In the genomic region with DNA sequence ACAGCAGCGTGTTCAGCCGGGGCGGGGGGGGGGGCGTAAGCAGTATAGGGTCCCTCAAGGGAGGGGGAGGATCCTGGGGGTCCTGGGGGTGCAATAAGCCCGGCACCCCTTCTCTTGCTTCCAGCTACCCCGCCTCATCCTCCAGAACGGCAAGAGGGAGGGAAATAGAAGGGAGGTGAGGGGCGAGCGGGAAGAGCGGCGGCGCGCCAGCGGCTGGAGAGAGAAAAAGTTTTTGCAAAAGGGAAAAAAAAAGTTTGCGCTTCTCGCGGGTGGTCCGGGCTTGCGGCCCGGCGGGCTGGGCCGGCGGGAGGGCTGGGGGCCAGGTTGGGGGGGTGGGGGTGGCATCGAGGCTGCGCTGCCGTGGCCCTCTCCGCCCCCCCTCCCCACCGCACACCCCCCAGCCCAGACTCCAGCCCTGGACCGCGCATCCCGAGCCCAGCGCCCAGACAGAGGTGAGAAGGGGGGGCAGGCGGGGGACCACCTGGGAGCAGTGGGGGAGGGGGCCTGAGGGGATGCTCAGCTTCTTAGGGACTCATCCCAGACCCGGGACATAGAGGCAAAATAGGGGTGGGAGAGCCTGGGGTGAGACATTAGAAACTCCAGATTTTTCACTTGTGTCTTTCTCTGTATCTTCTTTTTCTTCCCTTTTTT, we compare ENCODE assay signal across 8 cellular contexts. TPM values are rescaled to one million over a fixed set of nuclear protein-coding genes. Genes with fewer than 3 reads are reported as not detected.
DNase-seq lines count a peak whose midpoint lies in the region; ATAC-seq and TF ChIP-seq lines count a peak whose summit lies in the region.

Gene GLI1, plus strand, starts transcription at position 36 of the 651 bp plus-strand sequence. CDS start 3,907 bp downstream, outside the sequence.

- no peak for TF ChIP-seq EP300 in gastroesophageal sphincter (IDR thresholded peaks at IDR 0.05)

- H3K27ac ChIP-seq in gastroesophageal sphincter (peak within 1 kb of the TSS; percentile 18 to 86 (median 82)), prostate gland (peak within 1 kb of the TSS; percentile 82 to 86)

- H3K9me3 ChIP-seq in T-helper 17 cell (ENCODE audit: control insufficient read depth, low read length, poor library complexity, severe bottlenecking) (no peaks in the 10 kb centered on the region), gastroesophageal sphincter (no peaks in the 10 kb centered on the region), prostate gland (no peaks in the 10 kb centered on the region)

- H3K4me1 ChIP-seq in gastroesophageal sphincter (peaks cover 0 to 44% (median 15%) of the 10 kb centered on the region in 3 donors), prostate gland (replicated peaks) (peaks cover 9% of the 10 kb centered on the region)

- intact Hi-C loops in activated CD4-positive, alpha-beta T cell treated with anti-CD3 and anti-CD28 coated beads, Interleukin-2, amount 10 ng/mL, durations not matched to agents 24 days and 14 days (cut with micrococcal nuclease) = loop anchor here (1.0 to 5.0 kb wide), 6 partner anchors 16 to 282 kb away; partner anchors contain the start of genes DDIT3 and R3HDM2
- intact Hi-C loops in prostate gland (cut with DNase I) = loop anchor here (10.0 kb wide), 1 partner anchor 165 kb away; no protein-coding TSS in a partner anchor

- no peaks in the 10 kb centered on the region for H3K36me3 Mint-ChIP-seq in activated CD4-positive, alpha-beta T cell treated with anti-CD3 and anti-CD28 coated beads, Interleukin-2, amount 10 ng/mL, durations not matched to agents 24 days and 14 days (ENCODE audit: low read depth)
- peaks cover 2% of the 10 kb centered on the region for H3K36me3 Mint-ChIP-seq in T-helper 17 cell (ENCODE audit: low read depth)

- TF ChIP-seq CTCF in gastroesophageal sphincter (IDR thresholded peaks at IDR 0.05) (no peak), prostate gland (IDR thresholded peaks at IDR 0.05) (no peak)

- DNase-seq in activated CD4-positive, alpha-beta T cell treated with anti-CD3 and anti-CD28 coated beads, Interleukin-2, amount 10 ng/mL, durations not matched to agents 24 days and 14 days = peak; percentile 59
- no peak for DNase-seq in activated CD4-positive, alpha-beta T cell treated with anti-CD3 and anti-CD28 coated beads, Interleukin-2, amount 50 U/mL, for 4 hours
- no peak for DNase-seq in T-helper 17 cell
- no peak for DNase-seq in prostate gland (ENCODE audit: low spot score)
- no peak for DNase-seq in dermis blood vessel endothelial cell
- no peak for DNase-seq in NCI-H2227 (lab: John Stamatoyannopoulos, UW; ENCODE audit: unreplicated experiment)

- H3K4me3 ChIP-seq in gastroesophageal sphincter (peak within 1 kb of the TSS; percentile 68 to 71), prostate gland (peak within 1 kb of the TSS; percentile 55 to 60)

- H3K36me3 ChIP-seq in gastroesophageal sphincter = no peaks in the 10 kb centered on the region
- H3K36me3 ChIP-seq in prostate gland = no peaks in the 10 kb centered on the region

- no peaks in the 10 kb centered on the region for H3K9me3 Mint-ChIP-seq in activated CD4-positive, alpha-beta T cell treated with anti-CD3 and anti-CD28 coated beads, Interleukin-2, amount 10 ng/mL, durations not matched to agents 24 days and 14 days

- H3K27me3 ChIP-seq in gastroesophageal sphincter (peaks cover 13% of the 10 kb centered on the region), prostate gland (replicated peaks; ENCODE audit: insufficient read depth) (no peaks in the 10 kb centered on the region)

- H3K27ac Mint-ChIP-seq in activated CD4-positive, alpha-beta T cell treated with anti-CD3 and anti-CD28 coated beads, Interleukin-2, amount 10 ng/mL, durations not matched to agents 24 days and 14 days = peak within 1 kb of the TSS; percentile 90
- peak within 1 kb of the TSS; percentile 90 for H3K27ac Mint-ChIP-seq in T-helper 17 cell

- H3K4me1 Mint-ChIP-seq in activated CD4-positive, alpha-beta T cell treated with anti-CD3 and anti-CD28 coated beads, Interleukin-2, amount 10 ng/mL, durations not matched to agents 24 days and 14 days = peaks cover 51% of the 10 kb centered on the region
- H3K4me1 Mint-ChIP-seq in T-helper 17 cell = peaks cover 50% of the 10 kb centered on the region

- ATAC-seq in T-helper 17 cell = no peak
- ATAC-seq in gastroesophageal sphincter = no peak
- no peak for ATAC-seq in GM21423 (IDR thresholded peaks at IDR 0.05; ENCODE audit: unreplicated experiment)

- peaks cover 20% of the 10 kb centered on the region for H3K27me3 Mint-ChIP-seq in activated CD4-positive, alpha-beta T cell treated with anti-CD3 and anti-CD28 coated beads, Interleukin-2, amount 10 ng/mL, durations not matched to agents 24 days and 14 days
- H3K27me3 Mint-ChIP-seq in T-helper 17 cell = peaks cover 15% of the 10 kb centered on the region

- TF ChIP-seq POLR2A in gastroesophageal sphincter (IDR thresholded peaks at IDR 0.05) (no peak), prostate gland (IDR thresholded peaks at IDR 0.05) (no peak)

- H3K4me3 Mint-ChIP-seq in activated CD4-positive, alpha-beta T cell treated with anti-CD3 and anti-CD28 coated beads, Interleukin-2, amount 10 ng/mL, durations not matched to agents 24 days and 14 days = peak within 1 kb of the TSS; percentile 95
- peak within 1 kb of the TSS; percentile 95 for H3K4me3 Mint-ChIP-seq in T-helper 17 cell

- 0% methylated on average over 2 to 15 of the region's 34 CpGs for WGBS in gastroesophageal sphincter (ENCODE audit: low coverage in 1 of 2), 2 donors
- under 1% methylated on average over 33 of the region's 34 CpGs for WGBS in prostate gland

RNA-seq across cellular contexts. Expression of gene GLI1, which starts in this region (rescaled TPM):
- total RNA-seq in activated CD4-positive, alpha-beta T cell treated with anti-CD3 and anti-CD28 coated beads, Interleukin-2, amount 10 ng/mL, durations not matched to agents 24 days and 14 days = 0.96 and 1.2 TPM in 2 replicates
- total RNA-seq in T-helper 17 cell = under 1 TPM; 0.10 to 0.22 TPM
- 1 to 10 TPM in 1 of 4 donors, under 1 TPM in 3; 0.15 to 3.6 (median 0.30) TPM for total RNA-seq in gastroesophageal sphincter
- 10 to 100 TPM in 1 of 2 donors, 1 to 10 TPM in 1; 1.7 to 11.5 TPM for total RNA-seq in prostate gland
- 0.17 and 0.47 TPM in 2 replicates for total RNA-seq in dermis blood vessel endothelial cell
